In the genomic region with DNA sequence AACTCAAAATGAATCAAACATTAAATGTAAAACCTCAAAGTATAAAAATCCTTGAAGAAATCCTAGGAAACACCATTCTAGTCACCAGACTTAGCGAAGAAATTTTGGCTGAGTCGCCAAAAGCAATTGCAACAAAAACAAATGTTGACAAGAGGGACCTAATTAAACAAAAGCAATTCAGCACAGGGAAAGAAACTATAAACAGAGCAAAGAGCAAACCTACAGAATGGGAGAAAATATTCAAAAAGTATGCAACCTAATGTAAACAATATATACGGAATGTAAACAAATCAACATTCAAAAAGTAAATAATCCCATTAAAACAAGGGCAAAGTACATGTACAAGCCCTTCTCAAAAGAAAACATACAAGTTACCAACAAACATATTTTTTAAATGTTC, we compare ENCODE assay signal across 20 cellular contexts.
DNase-seq lines count a peak whose midpoint lies in the region; ATAC-seq, FAIRE-seq and TF ChIP-seq lines count a peak whose summit lies in the region.
"Had no signal": no experiment of that assay in that cellular context is flagged by ENCODE, and none has a peak within 500 bp of the region (broad histone marks: within the 10 kb centered on the region; RNA-seq: fewer than 3 reads in every experiment).

No MANE protein-coding gene starts in this region.

- no peak for ATAC-seq in GM21723 (IDR thresholded peaks at IDR 0.05; ENCODE audit: unreplicated experiment)
- ATAC-seq in GM21447 (IDR thresholded peaks at IDR 0.05; ENCODE audit: unreplicated experiment), result no peak
- ATAC-seq: CD8-positive, alpha-beta T cell had no signal

- H3K4me2 ChIP-seq in neural progenitor cell, result no peak overlapping the region
- H3K4me2 ChIP-seq: BLaER1 had no signal

- no peak overlapping the region for H3K9ac ChIP-seq in neural progenitor cell
- H3K9ac ChIP-seq: BLaER1 had no signal

- peak overlapping the region; percentile 62 for H3K27ac ChIP-seq in 22Rv1
- H3K27ac ChIP-seq in neural progenitor cell, result no peak overlapping the region
- H3K27ac ChIP-seq: BLaER1, C4-2B had no signal

- no peak for DNase-seq in neural progenitor cell (ENCODE audit: low spot score)
- DNase-seq: 8988T; ACHN; BE2C; Caco-2; Calu3; CD4-positive, alpha-beta T cell; CD8-positive, alpha-beta T cell; DMS79 treated with DMSO at 0.1 percent for 48 hours; GF-D8 had no signal

- H3K36me3 ChIP-seq in neural progenitor cell, result no peaks in the 10 kb centered on the region
- H3K36me3 ChIP-seq: BE2C, BLaER1 had no signal

- no peaks in the 10 kb centered on the region for H3F3A ChIP-seq in neural progenitor cell (ENCODE audit: low read depth)

- TF ChIP-seq CTCF in 22Rv1 (IDR thresholded peaks at IDR 0.05), result no peak
- no peak for TF ChIP-seq CTCF in neural progenitor cell (IDR thresholded peaks at IDR 0.05)

- no peaks in the 10 kb centered on the region for H3K36me3 Mint-ChIP-seq in neural progenitor cell
- H3K36me3 Mint-ChIP-seq: CD8-positive, alpha-beta T cell had no signal

- FAIRE-seq in endometrium (lab: Jason Lieb, UNC), result peak; percentile 98
- FAIRE-seq: A204.1, D721Med, G401.6, GM19239 had no signal

- H3K9me3 Mint-ChIP-seq in neural progenitor cell, result no peaks in the 10 kb centered on the region
- H3K9me3 Mint-ChIP-seq: CD8-positive, alpha-beta T cell had no signal

- no peaks in the 10 kb centered on the region for H3K79me2 ChIP-seq in neural progenitor cell (ENCODE audit: low read depth)

- H3K4me1 Mint-ChIP-seq in neural progenitor cell, result no peaks in the 10 kb centered on the region

- H3K4me3 ChIP-seq in neural progenitor cell, result no peak overlapping the region
- H3K4me3 ChIP-seq: BLaER1 had no signal

- no peaks in the 10 kb centered on the region for H3K27me3 Mint-ChIP-seq in neural progenitor cell (ENCODE audit: insufficient read depth, low read depth)
- H3K27me3 Mint-ChIP-seq: CD4-positive, alpha-beta T cell had no signal

- H3K4me1 ChIP-seq in neural progenitor cell, result no peaks in the 10 kb centered on the region
- H3K4me1 ChIP-seq: BE2C, BLaER1 had no signal

- no peaks in the 10 kb centered on the region for H3K27me3 ChIP-seq in neural progenitor cell
- H3K27me3 ChIP-seq: BE2C, BLaER1 had no signal

- H3K4me3 Mint-ChIP-seq in neural progenitor cell, result no peak overlapping the region
- H3K4me3 Mint-ChIP-seq: CD4-positive, alpha-beta T cell; CD8-positive, alpha-beta T cell had no signal

- no peaks in the 10 kb centered on the region for H4K20me1 ChIP-seq in neural progenitor cell (ENCODE audit: low read depth)
- H4K20me1 ChIP-seq: BLaER1 had no signal

- no peaks in the 10 kb centered on the region for H3K9me3 ChIP-seq in neural progenitor cell (ENCODE audit: low read depth)
- H3K9me3 ChIP-seq: BE2C, BLaER1 had no signal

- H2AFZ ChIP-seq in neural progenitor cell (replicated peaks), result peak overlapping the region; percentile 48

- no peak overlapping the region for H3K27ac Mint-ChIP-seq in neural progenitor cell
- H3K27ac Mint-ChIP-seq: CD4-positive, alpha-beta T cell; CD8-positive, alpha-beta T cell had no signal
